13 cellular contexts compared by ENCODE assay signal in the genomic region with DNA sequence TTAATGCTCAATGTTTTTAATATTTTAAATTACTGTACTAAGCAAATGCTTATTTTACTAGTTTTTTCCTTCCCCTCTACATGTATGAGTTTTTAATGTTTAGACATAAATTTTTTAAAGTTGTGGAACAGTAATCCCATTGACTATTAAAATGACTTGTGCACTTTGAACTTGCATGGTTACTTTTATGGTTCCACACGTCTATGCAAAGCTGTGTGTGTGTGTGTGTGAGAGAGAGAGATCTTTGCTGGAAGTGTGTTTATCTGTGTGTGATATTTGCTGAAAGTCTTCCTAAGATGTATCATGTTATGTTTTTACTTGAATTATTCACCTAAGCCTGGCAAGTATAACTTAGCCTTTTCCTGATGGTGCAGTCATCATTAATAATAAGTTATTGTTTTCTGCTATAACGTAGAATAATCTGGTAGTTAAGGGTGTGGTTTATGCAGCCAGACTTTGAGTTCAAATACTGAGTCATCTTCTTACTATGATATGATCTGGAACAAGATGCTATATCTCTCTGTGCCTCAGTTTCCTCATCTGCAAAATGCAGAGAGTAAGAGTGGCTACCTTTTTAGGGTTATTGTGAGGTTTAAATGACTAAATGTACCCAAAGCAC.
"Had no signal": no experiment of that assay in that cellular context is flagged by ENCODE, and none has a peak within 500 bp of the region (broad histone marks: within the 10 kb centered on the region; RNA-seq: fewer than 3 reads in every experiment).

No MANE protein-coding gene starts in this region.

- H3K36me3 ChIP-seq: lower lobe of right lung, sigmoid colon, upper lobe of left lung, WERI-Rb-1 had no signal

- H3K27me3 ChIP-seq: sigmoid colon, upper lobe of left lung had no signal

- H3K27ac ChIP-seq: lower lobe of right lung, sigmoid colon, upper lobe of left lung, WERI-Rb-1 had no signal

- ATAC-seq: activated CD8-positive, alpha-beta T cell treated with anti-CD3 and anti-CD28 coated beads, Interleukin-2, amount 10 ng/mL, durations not matched to agents 7 days and 5 days; lower lobe of right lung; naive thymus-derived CD8-positive, alpha-beta T cell had no signal

- H3K4me3 Mint-ChIP-seq: activated CD8-positive, alpha-beta T cell treated with anti-CD3 and anti-CD28 coated beads, Interleukin-2, amount 10 ng/mL, durations not matched to agents 7 days and 5 days; activated naive CD8-positive, alpha-beta T cell treated with anti-CD3 and anti-CD28 coated beads, Interleukin-2, amount 10 ng/mL, durations not matched to agents 7 days and 5 days; stimulated activated naive CD8-positive, alpha-beta T cell treated with anti-CD3 and anti-CD28 coated beads, Interleukin-15, Interleukin-2, amounts not matched to agents 100 ng/mL and 50 ng/mL, for 24 hours had no signal

- H3K9me3 ChIP-seq: lower lobe of right lung, sigmoid colon, upper lobe of left lung had no signal

- H3K9me3 Mint-ChIP-seq: naive thymus-derived CD8-positive, alpha-beta T cell had no signal

- H3K4me3 ChIP-seq: lower lobe of right lung, sigmoid colon, upper lobe of left lung had no signal

- H3K27ac Mint-ChIP-seq: activated CD8-positive, alpha-beta T cell treated with anti-CD3 and anti-CD28 coated beads, Interleukin-2, amount 10 ng/mL, durations not matched to agents 7 days and 5 days; activated naive CD8-positive, alpha-beta T cell treated with anti-CD3 and anti-CD28 coated beads, Interleukin-2, amount 10 ng/mL, durations not matched to agents 7 days and 5 days; stimulated activated naive CD8-positive, alpha-beta T cell treated with anti-CD3 and anti-CD28 coated beads, Interleukin-15, Interleukin-2, amounts not matched to agents 100 ng/mL and 50 ng/mL, for 24 hours had no signal

- DNase-seq: activated CD4-positive, alpha-beta T cell treated with anti-CD3 and anti-CD28 coated beads for 48 hours; activated CD8-positive, alpha-beta memory T cell treated with anti-CD3 and anti-CD28 coated beads, Interleukin-2, amount 50 U/mL, for 48 hours; activated CD8-positive, alpha-beta T cell treated with anti-CD3 and anti-CD28 coated beads, Interleukin-2, amount 10 ng/mL, durations not matched to agents 7 days and 5 days; activated naive CD8-positive, alpha-beta T cell treated with anti-CD3 and anti-CD28 coated beads, Interleukin-2, amount 10 ng/mL, durations not matched to agents 7 days and 5 days; anterior cingulate cortex; hippocampal formation; lower lobe of right lung; naive thymus-derived CD8-positive, alpha-beta T cell; sigmoid colon; stimulated activated CD4-positive, alpha-beta T cell treated with anti-CD3 and anti-CD28 coated beads, Interleukin-12 subunit alpha, Interleukin-12 subunit beta, amount 100 ng/mL, for 4 hours; upper lobe of left lung; WERI-Rb-1 had no signal

- H3K27me3 Mint-ChIP-seq: activated naive CD8-positive, alpha-beta T cell treated with anti-CD3 and anti-CD28 coated beads, Interleukin-2, amount 10 ng/mL, durations not matched to agents 7 days and 5 days; naive thymus-derived CD8-positive, alpha-beta T cell; stimulated activated naive CD8-positive, alpha-beta T cell treated with anti-CD3 and anti-CD28 coated beads, Interleukin-15, Interleukin-2, amounts not matched to agents 100 ng/mL and 50 ng/mL, for 24 hours had no signal
